ENCODE assay signal across 23 cellular contexts in genomic region chr3:191338177-191338488, GRCh38. TPM values are rescaled to one million over a fixed set of nuclear protein-coding genes. Genes with fewer than 3 reads are reported as not detected.
DNase-seq lines count a peak whose midpoint lies in the region; ATAC-seq and TF ChIP-seq lines count a peak whose summit lies in the region.
"Had no signal": no experiment of that assay in that cellular context is flagged by ENCODE, and none has a peak within 500 bp of the region (broad histone marks: within the 10 kb centered on the region; RNA-seq: fewer than 3 reads in every experiment).

No MANE protein-coding gene starts in this region.

- H3K79me2 ChIP-seq in mammary epithelial cell (ENCODE audit: insufficient read depth, low read length) = peaks cover 99% of the 10 kb centered on the region

- H3K4me1 ChIP-seq in Caco-2 (peaks cover under 1% of the 10 kb centered on the region; the same call in 1 of the 2 replicates), IMR-90 (ENCODE audit: control insufficient read depth, insufficient read depth, low read length) (peaks cover 10% of the 10 kb centered on the region), mammary epithelial cell (ENCODE audit: insufficient read depth, low read length) (peaks cover 11% of the 10 kb centered on the region)
- H3K4me1 ChIP-seq: BE2C, testis had no signal

- no peaks in the 10 kb centered on the region for H3K27me3 Mint-ChIP-seq in Caco-2 (ENCODE audit: insufficient read depth, unreplicated experiment)
- H3K27me3 Mint-ChIP-seq in stimulated activated naive B cell treated with anti-CD40 and anti-IgM and Interleukin-4, amounts not matched to agents 10 μg/mL and 1 μg/mL and 100 μg/mL, for 72 hours = no peaks in the 10 kb centered on the region
- H3K27me3 Mint-ChIP-seq: activated CD8-positive, alpha-beta memory T cell treated with anti-CD3 and anti-CD28 coated beads, Interleukin-2, amount 10 ng/mL, durations not matched to agents 7 days and 5 days had no signal

- TF ChIP-seq CTCF in Caco-2 (IDR thresholded peaks at IDR 0.05; ENCODE audit: insufficient read depth in 1 of 2, low read depth in 1 of 2, low read length in 1 of 2, severe bottlenecking in 1 of 2, unreplicated experiment in 1 of 2) = no peak
- no peak for TF ChIP-seq CTCF in IMR-90 (conservative IDR thresholded peaks at IDR 0.05; ENCODE audit: low read depth, low read length)
- TF ChIP-seq CTCF in mammary epithelial cell (conservative IDR thresholded peaks at IDR 0.05 in 1 of 2, IDR thresholded peaks at IDR 0.05 in 1 of 2; ENCODE audit: extremely low read depth in 1 of 2, insufficient read depth in 1 of 2, low read depth in 1 of 2, low read length in 2 of 2) = no peak

- intact Hi-C loops in Caco-2 (cut with micrococcal nuclease; ENCODE audit: unreplicated experiment) (no loop called here), IMR-90 (cut with micrococcal nuclease) (no loop called here), mammary epithelial cell (cut with micrococcal nuclease) (no loop called here)

- no peaks in the 10 kb centered on the region for H3K9me3 Mint-ChIP-seq in Caco-2 (ENCODE audit: unreplicated experiment)
- no peaks in the 10 kb centered on the region for H3K9me3 Mint-ChIP-seq in stimulated activated naive B cell treated with anti-CD40 and anti-IgM and Interleukin-4, amounts not matched to agents 10 μg/mL and 1 μg/mL and 100 μg/mL, for 72 hours

- DNase-seq in Caco-2 (no peak), IMR-90 (no peak), mammary epithelial cell (no peak), cerebellum (ENCODE audit: low spot score) (no peak), GM19238 (ENCODE audit: insufficient read length, low spot score) (no peak), kidney tubule cell (ENCODE audit: low spot score) (no peak)
- DNase-seq in stimulated activated naive B cell treated with anti-CD40 and anti-IgM and Interleukin-4, amounts not matched to agents 10 μg/mL and 1 μg/mL and 100 μg/mL, for 72 hours = no peak
- DNase-seq: activated CD8-positive, alpha-beta memory T cell treated with anti-CD3 and anti-CD28 coated beads, Interleukin-2, amount 10 ng/mL, durations not matched to agents 7 days and 5 days; activated gamma-delta T cell; BE2C; COR-L47; dorsolateral prefrontal cortex; hypothalamus; islet precursor cell; lower lobe of right lung; NCI-H146; NCI-H526 treated with DMSO at 0.1 percent for 48 hours; occipital lobe; stimulated activated CD8-positive, alpha-beta memory T cell treated with anti-CD3 and anti-CD28 coated beads, Interleukin-4, amount 100 ng/mL, for 48 hours; testis had no signal

- peaks cover under 1% of the 10 kb centered on the region for H3K36me3 Mint-ChIP-seq in Caco-2 (ENCODE audit: insufficient read depth, unreplicated experiment)
- peaks cover 3 to 8% of the 10 kb centered on the region in 2 donors for H3K36me3 Mint-ChIP-seq in stimulated activated naive B cell treated with anti-CD40 and anti-IgM and Interleukin-4, amounts not matched to agents 10 μg/mL and 1 μg/mL and 100 μg/mL, for 72 hours
- H3K36me3 Mint-ChIP-seq: activated CD8-positive, alpha-beta memory T cell treated with anti-CD3 and anti-CD28 coated beads, Interleukin-2, amount 10 ng/mL, durations not matched to agents 7 days and 5 days had no signal

- BruUV-seq in Caco-2 (replicated peaks; lab: Mats Ljungman, UMichigan) (no TSS peak), IMR-90 (replicated peaks; lab: Mats Ljungman, UMichigan) (no TSS peak), mammary epithelial cell (replicated peaks; lab: Mats Ljungman, UMichigan) (no TSS peak)

- H3K27ac ChIP-seq in IMR-90 (ENCODE audit: insufficient read depth, low read length) (peak overlapping the region; percentile 82), mammary epithelial cell (ENCODE audit: insufficient read depth, low read depth, low read length) (peak overlapping the region; percentile 21)
- H3K27ac ChIP-seq: epithelial cell of prostate, lower lobe of right lung, right atrium auricular region, testis had no signal

- no peak overlapping the region for H2AK9ac ChIP-seq in IMR-90 (replicated peaks; ENCODE audit: low read depth, low read length, poor library complexity)

- no peak for TF ChIP-seq POLR2A in IMR-90 (IDR thresholded peaks at IDR 0.05; ENCODE audit: low read depth, low read length)

- ATAC-seq in IMR-90 (ENCODE audit: low read depth) = no peak; the same call in 1 of the 2 replicates
- ATAC-seq in stimulated activated naive B cell treated with anti-CD40 and anti-IgM and Interleukin-4, amounts not matched to agents 10 μg/mL and 1 μg/mL and 100 μg/mL, for 72 hours (replicated peaks) = no peak
- ATAC-seq: activated CD8-positive, alpha-beta memory T cell treated with anti-CD3 and anti-CD28 coated beads, Interleukin-2, amount 10 ng/mL, durations not matched to agents 7 days and 5 days; lower lobe of right lung had no signal

- H4K20me1 ChIP-seq in IMR-90 (ENCODE audit: insufficient read depth, low read length) (peaks cover 10% of the 10 kb centered on the region; the same call in 1 of the 2 replicates), mammary epithelial cell (ENCODE audit: insufficient read depth, low read length) (no peaks in the 10 kb centered on the region)

- POLR2A ChIA-PET in Caco-2 (lab: Charles Lee) = no interaction called here
- POLR2A ChIA-PET in IMR-90 (lab: Charles Lee; ENCODE audit: unreplicated experiment) = no interaction called here

- peak overlapping the region; percentile 81; the same call in 1 of the 3 replicates for H2BK15ac ChIP-seq in IMR-90 (ENCODE audit: low read depth, low read length)

- no peak overlapping the region for H3K4me3 ChIP-seq in Caco-2 (ENCODE audit: low read depth, low read length)
- H3K4me3 ChIP-seq in IMR-90 (ENCODE audit: insufficient read depth, low read depth, low read length) = no peak overlapping the region
- no peak overlapping the region for H3K4me3 ChIP-seq in mammary epithelial cell (replicated peaks in 1 of 3; ENCODE audit: insufficient read depth in 1 of 3, low read depth in 2 of 3, low read length in 3 of 3)
- H3K4me3 ChIP-seq: dorsolateral prefrontal cortex, lower lobe of right lung, right atrium auricular region, testis had no signal

- CTCF ChIA-PET in Caco-2 (lab: Charles Lee) (no interaction called here), IMR-90 (lab: Yijun Ruan, JAX) (interaction anchor here (1.2 kb wide), 1 partner anchor 28 kb away, joined by 4 read pairs; no protein-coding TSS in a partner anchor), mammary epithelial cell (lab: Charles Lee; ENCODE audit: low non-redundant PET) (no interaction called here)

- peak overlapping the region; percentile 95 for H3K4ac ChIP-seq in IMR-90 (ENCODE audit: low read depth, low read length)

- H3K27me3 ChIP-seq in Caco-2 (replicated peaks; ENCODE audit: control insufficient read depth, insufficient read depth, low read length) (no peaks in the 10 kb centered on the region), IMR-90 (ENCODE audit: control insufficient read depth, insufficient read depth, low read length) (no peaks in the 10 kb centered on the region), mammary epithelial cell (ENCODE audit: insufficient read depth, low read length) (no peaks in the 10 kb centered on the region)
- H3K27me3 ChIP-seq: BE2C, dorsolateral prefrontal cortex, right atrium auricular region, testis had no signal

- H4K91ac ChIP-seq in IMR-90 (ENCODE audit: insufficient read depth, low read depth, low read length) = peak overlapping the region; percentile 92

- H3K56ac ChIP-seq in IMR-90 (ENCODE audit: extremely low read depth, insufficient read depth, low read length) = peak overlapping the region; percentile 90; the same call in 1 of the 2 replicates

- peak overlapping the region; percentile 95 for H3K14ac ChIP-seq in IMR-90 (replicated peaks; ENCODE audit: low read depth, low read length)

- H4K5ac ChIP-seq in IMR-90 (ENCODE audit: low read depth, low read length) = peak overlapping the region; percentile 90; the same call in 1 of the 2 replicates

- H3K9ac ChIP-seq in IMR-90 (ENCODE audit: low read depth, low read length) (peak overlapping the region; percentile 43; the same call in 1 of the 2 replicates), mammary epithelial cell (ENCODE audit: insufficient read depth, low read length) (no peak overlapping the region)

- H3K18ac ChIP-seq in IMR-90 (ENCODE audit: low read depth, low read length) = peak overlapping the region; percentile 97

- peak overlapping the region; percentile 96 for H2BK5ac ChIP-seq in IMR-90 (ENCODE audit: low read depth, low read length, poor library complexity, severe bottlenecking)

- no peaks in the 10 kb centered on the region for H3K36me3 ChIP-seq in Caco-2 (ENCODE audit: control insufficient read depth, insufficient read depth, low read length)
- H3K36me3 ChIP-seq in IMR-90 (ENCODE audit: control insufficient read depth, insufficient read depth, low read length) = no peaks in the 10 kb centered on the region
- H3K36me3 ChIP-seq in mammary epithelial cell (ENCODE audit: insufficient read depth, low read length) = no peaks in the 10 kb centered on the region
- H3K36me3 ChIP-seq: BE2C, lower lobe of right lung, right atrium auricular region had no signal

- peaks cover under 1% of the 10 kb centered on the region for H3K4me1 Mint-ChIP-seq in Caco-2 (ENCODE audit: low read depth, unreplicated experiment)
- peaks cover 38 to 86% of the 10 kb centered on the region in 2 donors for H3K4me1 Mint-ChIP-seq in stimulated activated naive B cell treated with anti-CD40 and anti-IgM and Interleukin-4, amounts not matched to agents 10 μg/mL and 1 μg/mL and 100 μg/mL, for 72 hours
- H3K4me1 Mint-ChIP-seq: activated CD8-positive, alpha-beta memory T cell treated with anti-CD3 and anti-CD28 coated beads, Interleukin-2, amount 10 ng/mL, durations not matched to agents 7 days and 5 days had no signal

- peak overlapping the region; percentile 25 for H3K27ac Mint-ChIP-seq in Caco-2 (ENCODE audit: unreplicated experiment)
- H3K27ac Mint-ChIP-seq in stimulated activated naive B cell treated with anti-CD40 and anti-IgM and Interleukin-4, amounts not matched to agents 10 μg/mL and 1 μg/mL and 100 μg/mL, for 72 hours = peak overlapping the region; percentile 90
- H3K27ac Mint-ChIP-seq: activated CD8-positive, alpha-beta memory T cell treated with anti-CD3 and anti-CD28 coated beads, Interleukin-2, amount 10 ng/mL, durations not matched to agents 7 days and 5 days had no signal

- dilution Hi-C loops in IMR-90 (cut with HindIII; ENCODE audit: low sequenced_read_pairs, unreplicated experiment) = no loop called here
- dilution Hi-C loops in mammary epithelial cell (cut with HindIII; ENCODE audit: low sequenced_read_pairs) = no loop called here

- in situ Hi-C loops in IMR-90 (cut with MboI; ENCODE audit: low sequenced_read_pairs) = loop anchor here (25.0 kb wide), 1 partner anchor 1549 kb away; no protein-coding TSS in a partner anchor
- in situ Hi-C loops in mammary epithelial cell (cut with MboI; ENCODE audit: low sequenced_read_pairs in 2 of 2) = no loop called here

- H2BK120ac ChIP-seq in IMR-90 (ENCODE audit: low read depth, low read length) = peak overlapping the region; percentile 96

- peak overlapping the region; percentile 68 to 82 for H4K8ac ChIP-seq in IMR-90 (ENCODE audit: low read depth in 2 of 2, low read length in 2 of 2)

- H3K79me1 ChIP-seq in IMR-90 (ENCODE audit: low read depth in 1 of 2, low read length in 2 of 2) = peaks cover 0 to 25% of the 10 kb centered on the region in 2 experiments; a peak in 2 of 4 replicates

- H3K23ac ChIP-seq in IMR-90 (ENCODE audit: low read depth, low read length) = peak overlapping the region; percentile 91; the same call in 1 of the 2 replicates

- H3K9me3 ChIP-seq in Caco-2 (no peaks in the 10 kb centered on the region), IMR-90 (ENCODE audit: control insufficient read depth, insufficient read depth, low read length) (no peaks in the 10 kb centered on the region), mammary epithelial cell (replicated peaks; ENCODE audit: insufficient read depth, low read length) (no peaks in the 10 kb centered on the region)
- H3K9me3 ChIP-seq: BE2C, lower lobe of right lung, right atrium auricular region, testis had no signal

- peak overlapping the region; percentile 74; the same call in 1 of the 2 replicates for H3K4me2 ChIP-seq in IMR-90 (ENCODE audit: low read depth, low read length)
- H3K4me2 ChIP-seq in mammary epithelial cell (ENCODE audit: insufficient read depth, low read depth, low read length) = peak overlapping the region; percentile 39

- WGBS in IMR-90 (ENCODE audit: extremely low coverage in 2 of 2, insufficient read length in 1 of 2), 2 experiments = no CpG with 5 or more reads among the region's 4 CpGs
- 95% methylated on average over 4 of the region's 4 CpGs for WGBS in mammary epithelial cell (ENCODE audit: low coverage, missing lambda C conversion rate)

- no peak for TF ChIP-seq RAD21 in IMR-90 (IDR thresholded peaks at IDR 0.05; ENCODE audit: low read length)

- H2AFZ ChIP-seq in IMR-90 (replicated peaks; ENCODE audit: low read length, poor library complexity) (no peak overlapping the region), mammary epithelial cell (ENCODE audit: low read depth, low read length) (no peak overlapping the region)

- peak overlapping the region; percentile 97 for H2BK20ac ChIP-seq in IMR-90 (ENCODE audit: low read depth, low read length)

- peak overlapping the region; percentile 98; the same call in 1 of the 2 replicates for H2AK5ac ChIP-seq in IMR-90 (ENCODE audit: low read depth, low read length)

- H3K4me3 Mint-ChIP-seq in Caco-2 (ENCODE audit: unreplicated experiment) = no peak overlapping the region
- peak overlapping the region in 1 of 2 donors; percentile 23 for H3K4me3 Mint-ChIP-seq in stimulated activated naive B cell treated with anti-CD40 and anti-IgM and Interleukin-4, amounts not matched to agents 10 μg/mL and 1 μg/mL and 100 μg/mL, for 72 hours
- H3K4me3 Mint-ChIP-seq: activated CD8-positive, alpha-beta memory T cell treated with anti-CD3 and anti-CD28 coated beads, Interleukin-2, amount 10 ng/mL, durations not matched to agents 7 days and 5 days had no signal

- H3K9me1 ChIP-seq in IMR-90 (ENCODE audit: insufficient read depth, low read length) = peaks cover 3% of the 10 kb centered on the region; the same call in 1 of the 2 replicates

RNA-seq across cellular contexts. Expression of gene UTS2B, which starts 7.8 kb away (rescaled TPM):
- 0.19 and 0.52 TPM in 2 replicates for total RNA-seq in Caco-2 (2022)
- total RNA-seq in IMR-90 (2012; rRNA removed) = 0.72 and 0.83 TPM in 2 replicates
- 0.56 and 0.79 TPM in 2 replicates for polyA plus RNA-seq in IMR-90 (2012; rRNA removed)
- 0.24 TPM in 2 replicates for polyA plus RNA-seq in IMR-90 (2012; cell fraction: cytosol; rRNA removed)
- polyA plus RNA-seq in IMR-90 (2012; cell fraction: nucleus; rRNA removed; ENCODE audit: low replicate concordance) = 0.16 and 1.5 TPM in 2 replicates
- under 1 TPM in 1 of 2 donors, not detected in 1; 0.42 TPM for total RNA-seq in mammary epithelial cell
- polyA plus RNA-seq in mammary epithelial cell = 0.05 TPM
- polyA minus RNA-seq in mammary epithelial cell = not detected
- total RNA-seq in cerebellum = 0.64 TPM
- total RNA-seq: activated CD8-positive, alpha-beta memory T cell treated with anti-CD3 and anti-CD28 coated beads, Interleukin-2, amount 10 ng/mL, durations not matched to agents 7 days and 5 days; cardiac septum had no signal

RNA-seq across cellular contexts. Expression of gene CCDC50, which starts 8.9 kb away (rescaled TPM):
- total RNA-seq in Caco-2 (2022) (49.5 and 53.1 TPM in 2 replicates), IMR-90 (2012; rRNA removed) (63.1 and 110 TPM in 2 replicates), mammary epithelial cell (10 to 100 TPM; 74.8 to 85.0 TPM), cerebellum (72.6 TPM)
- polyA plus RNA-seq in IMR-90 (2012; rRNA removed) (57.7 and 59.0 TPM in 2 replicates), mammary epithelial cell (36.5 TPM)
- 37.1 and 54.2 TPM in 2 replicates for polyA plus RNA-seq in IMR-90 (2012; cell fraction: cytosol; rRNA removed)
- 25.1 and 52.9 TPM in 2 replicates for polyA plus RNA-seq in IMR-90 (2012; cell fraction: nucleus; rRNA removed; ENCODE audit: low replicate concordance)
- polyA minus RNA-seq in mammary epithelial cell = 28.9 TPM
